In genomic region chr1:114105401-114105979, GRCh38 we compare ENCODE assay signal across 23 cellular contexts. TPM values are rescaled to one million over a fixed set of nuclear protein-coding genes. Genes with fewer than 3 reads are reported as not detected.
A peak's percentile ranks its signal among the peaks of the same experiment; 100 is the strongest.
DNase-seq lines count a peak whose midpoint lies in the region; ATAC-seq and TF ChIP-seq lines count a peak whose summit lies in the region.
"Had no signal": no experiment of that assay in that cellular context is flagged by ENCODE, and none has a peak within 500 bp of the region (broad histone marks: within the 10 kb centered on the region; RNA-seq: fewer than 3 reads in every experiment).

No MANE protein-coding gene starts in this region.

- DNase-seq in GM23248 (peak; percentile 15), NCI-H1694 treated with DMSO at 0.1 percent for 48 hours (lab: John Stamatoyannopoulos, UW) (peak; percentile 55), WTC11 (ENCODE audit: low spot score) (no peak), posterior vena cava (ENCODE audit: low spot score) (peak; percentile 66), stomach (no peak), germinal center (ENCODE audit: low spot score) (no peak)
- no peak for DNase-seq in activated CD4-positive, alpha-beta T cell treated with anti-CD3 and anti-CD28 coated beads, Interleukin-2, amount 50 U/mL, for 4 hours
- DNase-seq: activated CD4-positive, CD25-positive, alpha-beta regulatory T cell; activated CD8-positive, alpha-beta T cell treated with anti-CD3 and anti-CD28 coated beads, Interleukin-2, amount 10 ng/mL, durations not matched to agents 7 days and 5 days; activated T-cell treated with anti-CD3 and anti-CD28 coated beads, Interleukin-2, amount 50 U/mL, for 4 hours; colonic mucosa; MG63; naive B cell; Peyer's patch; small intestine; stimulated activated CD4-positive, alpha-beta T cell treated with anti-CD3 and anti-CD28 coated beads, Interleukin-4, amount 100 ng/mL, for 1 hour had no signal

- H3K4me3 ChIP-seq in GM23248 (no peak overlapping the region), stomach (no peak overlapping the region)
- H3K4me3 ChIP-seq: colonic mucosa, HAP-1, MG63, Peyer's patch, upper lobe of left lung had no signal

- H4K20me1 ChIP-seq in GM23248 (ENCODE audit: insufficient read depth) = no peaks in the 10 kb centered on the region

- H2AFZ ChIP-seq in GM23248 = no peak overlapping the region

- H3K4me3 Mint-ChIP-seq in WTC11 = no peak overlapping the region
- H3K4me3 Mint-ChIP-seq: activated CD8-positive, alpha-beta T cell treated with anti-CD3 and anti-CD28 coated beads, Interleukin-2, amount 10 ng/mL, durations not matched to agents 7 days and 5 days; activated naive CD4-positive, alpha-beta T cell treated with anti-CD3 and anti-CD28 coated beads, Interleukin-2, amount 50 U/mL, for 24 hours; activated T-cell treated with anti-CD3 and anti-CD28 coated beads, Interleukin-2, amount 50 U/mL, for 4 hours; naive B cell; T-helper 2 cell treated with Interferon-gamma antibody and Interleukin-4, amounts not matched to agents 5 μg/mL and 100 μg/mL, for 36 hours had no signal

- peak; percentile 53 for ATAC-seq in WTC11
- ATAC-seq: activated CD8-positive, alpha-beta T cell treated with anti-CD3 and anti-CD28 coated beads, Interleukin-2, amount 10 ng/mL, durations not matched to agents 7 days and 5 days; activated T-cell treated with anti-CD3 and anti-CD28 coated beads, Interleukin-2, amount 50 U/mL, for 4 hours had no signal

- peaks cover 62% of the 10 kb centered on the region for H3K36me3 Mint-ChIP-seq in WTC11
- H3K36me3 Mint-ChIP-seq: activated naive CD4-positive, alpha-beta T cell treated with anti-CD3 and anti-CD28 coated beads, Interleukin-2, amount 50 U/mL, for 24 hours; naive B cell had no signal

- no peak for TF ChIP-seq POLR2A in stomach (IDR thresholded peaks at IDR 0.05)

- peaks cover 53% of the 10 kb centered on the region for H3K4me1 Mint-ChIP-seq in WTC11
- H3K4me1 Mint-ChIP-seq: activated naive CD4-positive, alpha-beta T cell treated with anti-CD3 and anti-CD28 coated beads, Interleukin-2, amount 50 U/mL, for 24 hours; naive B cell had no signal

- H3F3A ChIP-seq in GM23248 (ENCODE audit: insufficient read depth) = no peaks in the 10 kb centered on the region

- H3K4me1 ChIP-seq in GM23248 (ENCODE audit: insufficient read depth) (no peaks in the 10 kb centered on the region), stomach (no peaks in the 10 kb centered on the region)
- H3K4me1 ChIP-seq: colonic mucosa, HAP-1, Peyer's patch, upper lobe of left lung had no signal

- no peaks in the 10 kb centered on the region for H3K27me3 Mint-ChIP-seq in WTC11 (ENCODE audit: low read depth)
- H3K27me3 Mint-ChIP-seq: activated naive CD4-positive, alpha-beta T cell treated with anti-CD3 and anti-CD28 coated beads, Interleukin-2, amount 50 U/mL, for 24 hours had no signal

- no peak overlapping the region for H3K9ac ChIP-seq in GM23248

- H3K27ac Mint-ChIP-seq in WTC11 = peak overlapping the region; percentile 22
- H3K27ac Mint-ChIP-seq: activated CD8-positive, alpha-beta T cell treated with anti-CD3 and anti-CD28 coated beads, Interleukin-2, amount 10 ng/mL, durations not matched to agents 7 days and 5 days; activated naive CD4-positive, alpha-beta T cell treated with anti-CD3 and anti-CD28 coated beads, Interleukin-2, amount 50 U/mL, for 24 hours; naive B cell; progenitor cell of endocrine pancreas; T-helper 2 cell treated with Interferon-gamma antibody and Interleukin-4, amounts not matched to agents 5 μg/mL and 100 μg/mL, for 36 hours had no signal

- 19 to 22% methylated on average over 14 of the region's 14 CpGs for whole genome bisulfite sequencing in GM23248 (ENCODE audit: low coverage in 1 of 2, low lambda C conversion rate in 2 of 2, missing lambda C conversion rate in 2 of 2), 2 experiments
- 67 to 73% (median 69%) methylated on average over 8 to 14 of the region's 14 CpGs for WGBS in stomach, 5 donors

- H3K9me2 ChIP-seq in GM23248 (ENCODE audit: insufficient read depth) = no peaks in the 10 kb centered on the region

- H3K27me3 ChIP-seq in GM23248 (replicated peaks; ENCODE audit: insufficient read depth) (peaks cover 54% of the 10 kb centered on the region), stomach (no peaks in the 10 kb centered on the region)
- H3K27me3 ChIP-seq: colonic mucosa, Peyer's patch, upper lobe of left lung had no signal

- no peak for TF ChIP-seq CTCF in WTC11 (IDR thresholded peaks at IDR 0.05)
- TF ChIP-seq CTCF in stomach (IDR thresholded peaks at IDR 0.05) = no peak

- intact Hi-C loops in posterior vena cava (cut with DNase I) (no loop called here), stomach (cut with DNase I; ENCODE audit: low total_unique reads) (no loop called here)

- H3K9me3 ChIP-seq in GM23248 (ENCODE audit: low read depth) (no peaks in the 10 kb centered on the region), stomach (no peaks in the 10 kb centered on the region)
- H3K9me3 ChIP-seq: colonic mucosa, HAP-1, MG63, Peyer's patch, upper lobe of left lung had no signal

- in situ Hi-C loops in GM23248 (cut with MboI) = no loop called here

- no peaks in the 10 kb centered on the region for H3K79me2 ChIP-seq in GM23248 (ENCODE audit: insufficient read depth)

- H3K4me2 ChIP-seq in GM23248 (ENCODE audit: unreplicated experiment) = no peak overlapping the region

- CTCF ChIA-PET in WTC11 (lab: Charles Lee) = interaction anchor here (0.6 to 3.5 kb wide), 14 partner anchors 14 to 241 kb away, joined by 3 to 15 read pairs (median 4); partner anchors contain the start of gene OLFML3

- TF ChIP-seq EP300 in stomach (IDR thresholded peaks at IDR 0.05) = no peak

- POLR2A ChIA-PET in WTC11 (lab: Charles Lee) = no interaction called here

- no peaks in the 10 kb centered on the region for H3K9me3 Mint-ChIP-seq in WTC11
- H3K9me3 Mint-ChIP-seq: activated naive CD4-positive, alpha-beta T cell treated with anti-CD3 and anti-CD28 coated beads, Interleukin-2, amount 50 U/mL, for 24 hours; activated T-cell treated with anti-CD3 and anti-CD28 coated beads, Interleukin-2, amount 50 U/mL, for 4 hours; naive B cell; T-helper 2 cell treated with Interferon-gamma antibody and Interleukin-4, amounts not matched to agents 5 μg/mL and 100 μg/mL, for 36 hours had no signal

- no peaks in the 10 kb centered on the region for H3K36me3 ChIP-seq in GM23248 (ENCODE audit: low read depth)
- H3K36me3 ChIP-seq in stomach = no peaks in the 10 kb centered on the region
- H3K36me3 ChIP-seq: colonic mucosa, HAP-1, MG63, Peyer's patch, upper lobe of left lung had no signal

- no peak overlapping the region for H3K27ac ChIP-seq in GM23248
- no peak overlapping the region for H3K27ac ChIP-seq in stomach
- H3K27ac ChIP-seq: colonic mucosa, HL-60, Peyer's patch, upper lobe of left lung had no signal

TF ChIP-seq in WTC11, 78 proteins besides CTCF, POLR2A, EP300 and RAD21:
- TF ChIP-seq MLX (CRISPR knock-in tag; IDR thresholded peaks at IDR 0.05) = no peak
- no peak for TF ChIP-seq EMX1 (CRISPR knock-in tag; IDR thresholded peaks at IDR 0.05)
- TF ChIP-seq USF2 (CRISPR knock-in tag; IDR thresholded peaks at IDR 0.05) = peak; percentile 36; the same call in 1 of the 2 replicates
- no peak for TF ChIP-seq ZNF317 (CRISPR knock-in tag; IDR thresholded peaks at IDR 0.05; ENCODE audit: borderline replicate concordance, low read depth)
- TF ChIP-seq SMAD3 (CRISPR knock-in tag; IDR thresholded peaks at IDR 0.05; ENCODE audit: borderline replicate concordance) = no peak
- TF ChIP-seq USF1 (CRISPR knock-in tag; IDR thresholded peaks at IDR 0.05) = peak; percentile 39; the same call in 1 of the 2 replicates
TF ChIP-seq in WTC11: peak in this region for 2.

RNA-seq across cellular contexts. Expression of gene SYT6, which starts 48.2 kb away (rescaled TPM):
- total RNA-seq in GM23248 (2014; rRNA removed; shearing (Covaris generic)) = not detected in 2 replicates
- polyA plus RNA-seq in GM23248 (2016; fragmentation: Nextera tagmentation; extraction: Ambion mirVana) (not detected in 2 replicates), stomach (under 1 TPM in 1 of 3 donors, not detected in 2; 0.18 TPM)
- total RNA-seq in WTC11 (2021) (54.2 to 58.2 TPM (median 55.9 TPM) in 3 replicates), posterior vena cava (under 1 TPM in 1 of 2 donors, not detected in 1; 0.10 TPM), stomach (10 to 100 TPM in 1 of 5 donors, 1 to 10 TPM in 2, not detected in 2; 1.4 to 86.6 (median 2.0) TPM)
- total RNA-seq: activated CD8-positive, alpha-beta T cell treated with anti-CD3 and anti-CD28 coated beads, Interleukin-2, amount 10 ng/mL, durations not matched to agents 7 days and 5 days; activated T-cell treated with anti-CD3 and anti-CD28 coated beads, Interleukin-2, amount 50 U/mL, for 4 hours; lung microvascular endothelial cell; Peyer's patch had no signal

Comparison
In these comparisons a context has a peak if more than half of its experiments do, and no peak if none do; other contexts are left out.
1. DNase-seq: peak in GM23248 (single experiment), NCI-H1694 treated with DMSO at 0.1 percent for 48 hours (single experiment) and posterior vena cava (single experiment); none in WTC11 (single experiment), stomach (single experiment), germinal center (single experiment) and activated CD4-positive, alpha-beta T cell treated with anti-CD3 and anti-CD28 coated beads, Interleukin-2, amount 50 U/mL, for 4 hours (0 of 2).